ENCODE assay signal across 13 cellular contexts in genomic region chr22:23279781-23280180, GRCh38.
DNase-seq lines count a peak whose midpoint lies in the region; ATAC-seq, FAIRE-seq and TF ChIP-seq lines count a peak whose summit lies in the region.
"Had no signal": no experiment of that assay in that cellular context is flagged by ENCODE, and none has a peak within 500 bp of the region (broad histone marks: within the 10 kb centered on the region; RNA-seq: fewer than 3 reads in every experiment).

No MANE protein-coding gene starts in this region.

- FAIRE-seq in bronchial epithelial cell (lab: Jason Lieb, UNC): no peak

- H3K9ac ChIP-seq in muscle layer of colon (ENCODE audit: low read length): no peak overlapping the region

- no peak for ATAC-seq in GM18505 (IDR thresholded peaks at IDR 0.05; ENCODE audit: unreplicated experiment)
- ATAC-seq in HG02885 (IDR thresholded peaks at IDR 0.05; ENCODE audit: poor library complexity, unreplicated experiment): no peak

- TF ChIP-seq CTCF in C4-2B (conservative IDR thresholded peaks at IDR 0.05): no peak
- TF ChIP-seq CTCF in bronchial epithelial cell (IDR thresholded peaks at IDR 0.05; ENCODE audit: insufficient read depth, low read length, severe bottlenecking): no peak
- TF ChIP-seq CTCF in GM13977 (IDR thresholded peaks at IDR 0.05; ENCODE audit: extremely low read depth, insufficient read depth, missing control alignments): no peak

- H3K36me3 ChIP-seq in bronchial epithelial cell (ENCODE audit: control insufficient read depth, insufficient read depth, low read length) (peaks cover 36% of the 10 kb centered on the region), muscle layer of colon (ENCODE audit: insufficient read depth, low read length) (peaks cover 32% of the 10 kb centered on the region)
- H3K36me3 ChIP-seq: BE2C had no signal

- in situ Hi-C loops in GM13977 (cut with MboI; ENCODE audit: low pct_unique_long_range_greater_than_20kb, low sequenced_read_pairs, unreplicated experiment): loop anchor here (5.0 kb wide), 1 partner anchor 102 kb away; no protein-coding TSS in a partner anchor

- peak; percentile 37 for DNase-seq in HPDE6-E6E7 (ENCODE audit: extremely low spot score)
- peak; percentile 86 for DNase-seq in bronchial epithelial cell (ENCODE audit: low read depth)
- DNase-seq in inferior parietal cortex (ENCODE audit: extremely low spot score): no peak
- DNase-seq in GM13977 (ENCODE audit: low spot score): no peak
- DNase-seq: activated T-cell treated with anti-CD3 and anti-CD28 coated beads, Interleukin-2, amount 50 U/mL, for 72 hours; BE2C; NCI-H1105 treated with DMSO at 0.1 percent for 48 hours; NCI-H526 had no signal

- H3K27me3 ChIP-seq in bronchial epithelial cell (ENCODE audit: control insufficient read depth, insufficient read depth, low read length) (no peaks in the 10 kb centered on the region), muscle layer of colon (ENCODE audit: control insufficient read depth in 1 of 2, insufficient read depth in 2 of 2, low read length in 2 of 2) (no peaks in the 10 kb centered on the region)
- H3K27me3 ChIP-seq: BE2C, cardiac muscle cell had no signal

- no peaks in the 10 kb centered on the region for H3K9me3 ChIP-seq in muscle layer of colon (ENCODE audit: low read length)
- H3K9me3 ChIP-seq: BE2C had no signal

- TF ChIP-seq POLR2A in GM18505 (IDR thresholded peaks at IDR 0.05; ENCODE audit: borderline replicate concordance, extremely low read depth, insufficient read depth, insufficient read length): no peak

- peaks cover 47% of the 10 kb centered on the region for H3K4me1 ChIP-seq in muscle layer of colon (ENCODE audit: insufficient read depth, low read length)
- H3K4me1 ChIP-seq: BE2C had no signal

- H3K27ac ChIP-seq in C4-2B: peak overlapping the region; percentile 46; the same call in 1 of the 2 replicates
- peak overlapping the region; percentile 14 for H3K27ac ChIP-seq in muscle layer of colon (ENCODE audit: low read depth, low read length)
- H3K27ac ChIP-seq: cardiac muscle cell had no signal

- H3K4me3 ChIP-seq in bronchial epithelial cell (ENCODE audit: low read depth, low read length): no peak overlapping the region
- no peak overlapping the region for H3K4me3 ChIP-seq in muscle layer of colon (ENCODE audit: low read depth in 1 of 2, low read length in 2 of 2)
- H3K4me3 ChIP-seq: cardiac muscle cell had no signal

Comparison
In these comparisons a context has a peak if more than half of its experiments do, and no peak if none do; other contexts are left out.
1. DNase-seq: peak in HPDE6-E6E7 (single experiment) and bronchial epithelial cell (single experiment); none in inferior parietal cortex (single experiment) and GM13977 (single experiment).